Comparison of ENCODE assay signal across 27 cellular contexts in the genomic region with DNA sequence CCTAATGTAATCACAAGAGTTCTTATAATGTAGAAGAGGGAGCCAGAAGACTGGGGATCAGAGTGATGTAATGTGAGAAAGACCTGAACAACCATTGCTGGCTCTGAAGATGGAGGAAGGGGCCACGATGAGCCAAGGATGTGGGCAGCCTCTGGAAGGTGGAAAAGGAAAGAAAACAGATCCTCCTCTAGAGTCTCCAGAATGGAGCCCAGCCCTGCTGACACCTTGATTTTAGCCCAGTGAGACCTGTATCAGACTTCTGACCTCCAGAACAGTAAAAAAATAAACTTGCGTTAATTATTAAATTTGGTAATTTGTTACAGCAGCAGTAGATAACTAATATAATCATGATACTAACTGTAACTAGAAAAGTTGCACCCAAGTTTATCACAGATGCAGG. TPM values are rescaled to one million over a fixed set of nuclear protein-coding genes. Genes with fewer than 3 reads are reported as not detected.
DNase-seq lines count a peak whose midpoint lies in the region; ATAC-seq, FAIRE-seq and TF ChIP-seq lines count a peak whose summit lies in the region.
"Had no signal": no experiment of that assay in that cellular context is flagged by ENCODE, and none has a peak within 500 bp of the region (broad histone marks: within the 10 kb centered on the region; RNA-seq: fewer than 3 reads in every experiment).

No MANE protein-coding gene starts in this region.

- ATAC-seq in activated T-helper 17 cell treated with anti-CD3 and anti-CD28 coated beads, Interleukin-2, amount 50 U/mL, for 72 hours (replicated peaks) = no peak
- ATAC-seq: activated CD4-positive, alpha-beta T cell treated with anti-CD3 and anti-CD28 coated beads for 36 hours; activated CD8-positive, alpha-beta T cell treated with anti-CD3 and anti-CD28 coated beads for 36 hours; naive thymus-derived CD8-positive, alpha-beta T cell; Panc1; pancreas had no signal

- no peak overlapping the region for H2AFZ ChIP-seq in H9 (ENCODE audit: low read length)

- in situ Hi-C loops in Caki2 (cut with HindIII; ENCODE audit: low pct_unique_long_range_greater_than_20kb, low sequenced_read_pairs) = no loop called here

- H3K18ac ChIP-seq in H9 (ENCODE audit: insufficient read length, low read depth, low read length) = no peak overlapping the region

- H3K56ac ChIP-seq in H9 (ENCODE audit: insufficient read length, low read depth, low read length) = no peak overlapping the region

- H3K4me1 ChIP-seq in small intestine (ENCODE audit: control insufficient read depth in 2 of 2, insufficient read depth in 1 of 2, low read depth in 1 of 2, low read length in 1 of 2) (peaks cover 4 to 8% of the 10 kb centered on the region in 2 donors), H9 (ENCODE audit: insufficient read depth, low read length) (no peaks in the 10 kb centered on the region)

- no peak overlapping the region for H3K9ac ChIP-seq in H9 (ENCODE audit: extremely low read depth, insufficient read length, low read length)

- no peaks in the 10 kb centered on the region for H3K36me3 ChIP-seq in small intestine (ENCODE audit: control insufficient read depth in 2 of 2, insufficient read depth in 2 of 2, low read length in 2 of 2)
- H3K36me3 ChIP-seq: left ventricle myocardium inferior, pancreas, tibial nerve had no signal

- peaks cover 17% of the 10 kb centered on the region for H3K4me1 Mint-ChIP-seq in activated T-helper 17 cell treated with anti-CD3 and anti-CD28 coated beads, Interleukin-2, amount 50 U/mL, for 72 hours
- H3K4me1 Mint-ChIP-seq in mesothelial cell of epicardium (peaks cover 27% of the 10 kb centered on the region), H9 (peaks cover 6 to 10% of the 10 kb centered on the region in 2 experiments)

- H2BK120ac ChIP-seq in H9 (ENCODE audit: low read depth, low read length, poor library complexity, severe bottlenecking) = no peak overlapping the region

- no peak overlapping the region for H3T11ph ChIP-seq in H9 (ENCODE audit: low read length)

- no peak overlapping the region for H3K27ac Mint-ChIP-seq in activated T-helper 17 cell treated with anti-CD3 and anti-CD28 coated beads, Interleukin-2, amount 50 U/mL, for 72 hours
- peak overlapping the region; percentile 21 for H3K27ac Mint-ChIP-seq in mesothelial cell of epicardium
- H3K27ac Mint-ChIP-seq in H9 = no peak overlapping the region
- H3K27ac Mint-ChIP-seq: activated CD4-positive, alpha-beta T cell treated with anti-CD3 and anti-CD28 coated beads for 36 hours; activated CD8-positive, alpha-beta T cell treated with anti-CD3 and anti-CD28 coated beads for 36 hours; activated naive CD4-positive, alpha-beta T cell treated with anti-CD3 and anti-CD28 coated beads, Interleukin-2, amount 50 U/mL, for 24 hours; activated T-helper 2 cell treated with anti-CD3 and anti-CD28 coated beads, Interferon-gamma antibody, Interleukin-2, Interleukin-4, amounts not matched to agents 10 μg/mL and 5 μg/mL and 100 μg/mL, durations not matched to agents 14 hours and 24 hours and 36 hours had no signal

- no peaks in the 10 kb centered on the region for H3K27me3 Mint-ChIP-seq in activated T-helper 17 cell treated with anti-CD3 and anti-CD28 coated beads, Interleukin-2, amount 50 U/mL, for 72 hours
- H3K27me3 Mint-ChIP-seq in mesothelial cell of epicardium (ENCODE audit: low read depth) (no peaks in the 10 kb centered on the region), H9 (ENCODE audit: low read depth) (no peaks in the 10 kb centered on the region)
- H3K27me3 Mint-ChIP-seq: activated CD4-positive, alpha-beta T cell treated with anti-CD3 and anti-CD28 coated beads for 36 hours; activated naive CD4-positive, alpha-beta T cell treated with anti-CD3 and anti-CD28 coated beads, Interleukin-2, amount 50 U/mL, for 24 hours had no signal

- no peak overlapping the region for H2BK5ac ChIP-seq in H9 (ENCODE audit: insufficient read length, low read length)

- no peak overlapping the region for H2BK20ac ChIP-seq in H9 (ENCODE audit: low read depth, low read length, poor library complexity, severe bottlenecking)

- TF ChIP-seq CTCF in mesothelial cell of epicardium (IDR thresholded peaks at IDR 0.05; ENCODE audit: unreplicated experiment) (no peak), H9 (conservative IDR thresholded peaks at IDR 0.05) (no peak)

- H3K23ac ChIP-seq in H9 (ENCODE audit: insufficient read length, low read depth, low read length) = no peak overlapping the region

- H3K9me3 ChIP-seq in small intestine (ENCODE audit: control insufficient read depth, low read depth) = no peaks in the 10 kb centered on the region
- H3K9me3 ChIP-seq in H9 (ENCODE audit: control insufficient read depth, low read depth, low read length) = no peaks in the 10 kb centered on the region
- H3K9me3 ChIP-seq: left ventricle myocardium inferior, pancreas, tibial nerve had no signal

- H3K79me1 ChIP-seq in H9 (ENCODE audit: insufficient read depth, low read depth, low read length, poor library complexity, severe bottlenecking) = no peaks in the 10 kb centered on the region

- H3K27ac ChIP-seq in small intestine (ENCODE audit: low read depth in 1 of 2, low read length in 1 of 2) (peak overlapping the region; percentile 44 to 75), H9 (ENCODE audit: insufficient read length, low read depth, low read length) (no peak overlapping the region)
- H3K27ac ChIP-seq: pancreas had no signal

- no peak overlapping the region for H3K14ac ChIP-seq in H9 (ENCODE audit: insufficient read depth, low read length)

- peaks cover 4% of the 10 kb centered on the region for H3K9me3 Mint-ChIP-seq in activated T-helper 17 cell treated with anti-CD3 and anti-CD28 coated beads, Interleukin-2, amount 50 U/mL, for 72 hours
- peaks cover 3% of the 10 kb centered on the region for H3K9me3 Mint-ChIP-seq in mesothelial cell of epicardium
- H3K9me3 Mint-ChIP-seq in H9 = no peaks in the 10 kb centered on the region; a peak in 1 of 5 replicates
- H3K9me3 Mint-ChIP-seq: activated naive CD4-positive, alpha-beta T cell treated with anti-CD3 and anti-CD28 coated beads, Interleukin-2, amount 50 U/mL, for 24 hours had no signal

- no peaks in the 10 kb centered on the region for H3K23me2 ChIP-seq in H9 (ENCODE audit: insufficient read length, low read depth, low read length, poor library complexity, severe bottlenecking)

- H2AK5ac ChIP-seq in H9 (ENCODE audit: insufficient read length, low read length) = no peak overlapping the region

- no peak overlapping the region for H2BK12ac ChIP-seq in H9 (ENCODE audit: insufficient read length, low read depth, low read length)

- H2BK15ac ChIP-seq in H9 (ENCODE audit: low read depth, low read length) = no peak overlapping the region

- H3K27me3 ChIP-seq in small intestine (ENCODE audit: control insufficient read depth in 2 of 2, insufficient read depth in 2 of 2, low read length in 2 of 2) (no peaks in the 10 kb centered on the region), H9 (ENCODE audit: insufficient read depth, low read length) (no peaks in the 10 kb centered on the region)
- H3K27me3 ChIP-seq: pancreas, tibial nerve had no signal

- no peak overlapping the region for H4K91ac ChIP-seq in H9 (ENCODE audit: insufficient read length, low read depth, low read length)

- no peak overlapping the region for H3K4ac ChIP-seq in H9 (ENCODE audit: low read depth, low read length)

- H3K4me2 ChIP-seq in H9 (ENCODE audit: insufficient read depth, insufficient read length, low read length) = no peak overlapping the region

- no peaks in the 10 kb centered on the region for H3K79me2 ChIP-seq in H9 (ENCODE audit: insufficient read depth, low read length)

- DNase-seq in Caki2 (ENCODE audit: low read depth) (peak; percentile 59), mesothelial cell of epicardium (ENCODE audit: low spot score in 2 of 2, unreplicated experiment in 2 of 2) (no peak), small intestine (peak; percentile 82), NCI-H1417 (lab: John Stamatoyannopoulos, UW) (no peak), amniotic stem cell (lab: John Stamatoyannopoulos, UW) (no peak), H9 (no peak)
- no peak for DNase-seq in activated naive CD4-positive, alpha-beta T cell (lab: John Stamatoyannopoulos, UW)
- DNase-seq: activated CD4-positive, alpha-beta T cell treated with anti-CD3 and anti-CD28 coated beads for 36 hours; activated CD8-positive, alpha-beta memory T cell treated with anti-CD3 and anti-CD28 coated beads, Interleukin-2, amount 50 U/mL, for 48 hours; activated CD8-positive, alpha-beta T cell treated with anti-CD3 and anti-CD28 coated beads for 36 hours; aorta; DMS79; left ventricle myocardium inferior; naive thymus-derived CD8-positive, alpha-beta T cell; NCI-H146; NCI-H226; pancreas; Right ventricle myocardium superior; stimulated activated CD4-positive, alpha-beta T cell treated with anti-CD3 and anti-CD28 coated beads, Interleukin-2, amount 100 ng/mL, for 24 hours; T-helper 2 cell had no signal

- H4K5ac ChIP-seq in H9 (ENCODE audit: insufficient read length, low read depth, low read length) = no peak overlapping the region

- H4K8ac ChIP-seq in H9 (replicated peaks; ENCODE audit: insufficient read length, low read depth, low read length) = no peak overlapping the region

- H3K4me3 ChIP-seq in small intestine (ENCODE audit: low read depth in 1 of 2, low read length in 2 of 2) = no peak overlapping the region
- H3K4me3 ChIP-seq: left ventricle myocardium inferior, pancreas, tibial nerve had no signal

- FAIRE-seq in small intestine (lab: Jason Lieb, UNC) = no peak
- FAIRE-seq: colon, G401.6, pancreas had no signal

- peak overlapping the region; percentile 14 for H3K4me3 Mint-ChIP-seq in activated T-helper 17 cell treated with anti-CD3 and anti-CD28 coated beads, Interleukin-2, amount 50 U/mL, for 72 hours
- H3K4me3 Mint-ChIP-seq in mesothelial cell of epicardium (no peak overlapping the region), H9 (no peak overlapping the region)
- H3K4me3 Mint-ChIP-seq: activated CD4-positive, alpha-beta T cell treated with anti-CD3 and anti-CD28 coated beads for 36 hours; activated CD8-positive, alpha-beta T cell treated with anti-CD3 and anti-CD28 coated beads for 36 hours; activated naive CD4-positive, alpha-beta T cell treated with anti-CD3 and anti-CD28 coated beads, Interleukin-2, amount 50 U/mL, for 24 hours had no signal

- WGBS in small intestine, 3 donors = 16 to 48% (median 28%) methylated on average over 2 of the region's 2 CpGs
- WGBS in H9 (ENCODE audit: extremely low coverage, insufficient read length, low lambda C conversion rate) = no CpG with 5 or more reads among the region's 2 CpGs

- H3K36me3 Mint-ChIP-seq in activated T-helper 17 cell treated with anti-CD3 and anti-CD28 coated beads, Interleukin-2, amount 50 U/mL, for 72 hours (ENCODE audit: low read depth) = peaks cover 34% of the 10 kb centered on the region
- H3K36me3 Mint-ChIP-seq in mesothelial cell of epicardium (peaks cover 2% of the 10 kb centered on the region), H9 (ENCODE audit: insufficient read depth in 1 of 3, low read depth in 3 of 3) (no peaks in the 10 kb centered on the region)

- H4K20me1 ChIP-seq in H9 (ENCODE audit: control insufficient read depth, insufficient read depth, insufficient read length) = no peaks in the 10 kb centered on the region

RNA-seq across cellular contexts. Expression of a gene that starts 3.1 kb away (rescaled TPM):
- total RNA-seq in Caki2 (2014; rRNA removed; shearing (Covaris generic); ENCODE audit: low replicate concordance) = 4.4 and 12.5 TPM in 2 replicates
- 10 to 100 TPM in 1 of 2 donors, 1 to 10 TPM in 1; 7.7 to 10.0 TPM for total RNA-seq in activated T-helper 17 cell treated with anti-CD3 and anti-CD28 coated beads, Interleukin-2, amount 50 U/mL, for 72 hours
- total RNA-seq in mesothelial cell of epicardium (0.80 to 1.4 TPM (median 1.0 TPM) in 3 replicates), H9 (2021) (1.6 and 2.3 TPM in 2 replicates)
- 10 to 100 TPM; 19.8 to 72.0 (median 37.3) TPM for polyA plus RNA-seq in small intestine

RNA-seq across cellular contexts. Expression of a gene that starts 3.4 kb away (rescaled TPM):
- 39.0 and 47.4 TPM in 2 replicates for total RNA-seq in Caki2 (2014; rRNA removed; shearing (Covaris generic); ENCODE audit: low replicate concordance)
- total RNA-seq in activated T-helper 17 cell treated with anti-CD3 and anti-CD28 coated beads, Interleukin-2, amount 50 U/mL, for 72 hours = 10 to 100 TPM; 87.0 to 88.6 TPM
- 36.3 to 45.6 TPM (median 43.5 TPM) in 3 replicates for total RNA-seq in mesothelial cell of epicardium
- 10 to 100 TPM; 19.5 to 22.4 (median 20.6) TPM for polyA plus RNA-seq in small intestine
- 25.9 and 27.1 TPM in 2 replicates for total RNA-seq in H9 (2021)

Comparison
In these comparisons a context has a peak if more than half of its experiments do, and no peak if none do; other contexts are left out.
1. DNase-seq: peak in Caki2 (single experiment) and small intestine (single experiment); none in mesothelial cell of epicardium (0 of 2), NCI-H1417 (0 of 3), activated naive CD4-positive, alpha-beta T cell (0 of 4), amniotic stem cell (single experiment) and H9 (single experiment).